Comparison of ENCODE assay signal across 1 cellular context in genomic region chr13:114111577-114111976, GRCh38.
A peak's percentile ranks its signal among the peaks of the same experiment; 100 is the strongest.
TF ChIP-seq lines count a peak whose summit lies in the region.

No MANE protein-coding gene starts in this region.

TF ChIP-seq in IMR-90, 13 proteins besides CTCF, POLR2A, EP300 and RAD21:
- no peak for TF ChIP-seq FOS (IDR thresholded peaks at IDR 0.05; ENCODE audit: low read depth, low read length)
- TF ChIP-seq USF2 (IDR thresholded peaks at IDR 0.05; ENCODE audit: low read depth, low read length), result no peak
- no peak for TF ChIP-seq MAFK (IDR thresholded peaks at IDR 0.05; ENCODE audit: low read depth, low read length)
- 0 out of 2 replicates have a peak, but pooled peaks have one; percentile 20 for TF ChIP-seq MXI1 (IDR thresholded peaks at IDR 0.05; ENCODE audit: borderline replicate concordance, low read depth, low read length)
- no peak for TF ChIP-seq BHLHE40 (IDR thresholded peaks at IDR 0.05; ENCODE audit: low read depth, low read length)
- TF ChIP-seq RCOR1 (IDR thresholded peaks at IDR 0.05; ENCODE audit: insufficient replicate concordance, low read length), result peak; percentile 26
- no peak for TF ChIP-seq NFE2L2 (IDR thresholded peaks at IDR 0.05; ENCODE audit: low read depth, low read length)
- TF ChIP-seq MAZ (IDR thresholded peaks at IDR 0.05; ENCODE audit: borderline replicate concordance, low read depth, low read length), result no peak
- TF ChIP-seq SMC3 (IDR thresholded peaks at IDR 0.05; ENCODE audit: low read depth, low read length), result no peak; the same call in 1 of the 2 replicates
- TF ChIP-seq CEBPB (IDR thresholded peaks at IDR 0.05; ENCODE audit: low read depth, low read length), result peak; percentile 79
TF ChIP-seq in IMR-90: peak in this region for 3.
